Comparison of ENCODE assay signal across 1 cellular context in the genomic region with DNA sequence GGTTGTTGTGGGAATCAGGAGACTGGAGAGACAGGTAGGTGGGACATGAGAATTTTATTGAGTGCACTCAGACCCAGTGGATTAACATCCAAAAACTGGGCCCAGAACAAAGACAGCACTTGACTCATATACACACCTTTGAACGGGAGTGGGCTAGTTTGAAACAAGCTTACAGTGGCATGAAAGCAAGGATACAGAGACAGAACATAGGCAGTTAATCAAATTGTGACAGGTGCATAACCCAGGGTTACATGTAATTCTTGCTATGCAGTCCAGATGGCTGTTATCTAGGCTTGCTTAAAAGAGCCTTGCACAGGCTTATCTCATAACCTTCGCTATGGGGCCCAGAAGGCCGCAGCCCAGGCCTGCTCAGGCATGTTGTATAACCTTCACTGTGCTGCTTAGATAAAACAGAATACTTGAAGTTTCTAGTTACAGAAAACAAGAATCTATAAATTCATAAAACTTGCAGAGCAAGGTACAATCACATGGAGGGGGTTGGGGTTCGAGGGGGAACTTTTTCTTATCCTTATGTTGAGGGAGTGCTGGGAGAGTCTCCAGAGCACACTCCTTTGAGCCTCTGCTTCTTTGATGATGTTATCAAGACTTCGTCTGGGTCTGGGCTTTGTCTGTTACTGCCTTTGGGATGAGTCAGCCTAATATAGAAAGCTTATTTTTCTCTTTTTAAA.
TF ChIP-seq lines count a peak whose summit lies in the region.

No MANE protein-coding gene starts in this region.

TF ChIP-seq in K562, 482 proteins besides CTCF, POLR2A, EP300 and RAD21 (continued from another document and continues in another):
- no peak for TF ChIP-seq ZNF589 (CRISPR knock-in tag; IDR thresholded peaks at IDR 0.05; ENCODE audit: low read depth)
- TF ChIP-seq TBP (optimal IDR thresholded peaks at IDR 0.05; ENCODE audit: low read depth, low read length): no peak
- TF ChIP-seq WHSC1 (IDR thresholded peaks at IDR 0.05; ENCODE audit: low read length): no peak
- TF ChIP-seq, protein P1, sequence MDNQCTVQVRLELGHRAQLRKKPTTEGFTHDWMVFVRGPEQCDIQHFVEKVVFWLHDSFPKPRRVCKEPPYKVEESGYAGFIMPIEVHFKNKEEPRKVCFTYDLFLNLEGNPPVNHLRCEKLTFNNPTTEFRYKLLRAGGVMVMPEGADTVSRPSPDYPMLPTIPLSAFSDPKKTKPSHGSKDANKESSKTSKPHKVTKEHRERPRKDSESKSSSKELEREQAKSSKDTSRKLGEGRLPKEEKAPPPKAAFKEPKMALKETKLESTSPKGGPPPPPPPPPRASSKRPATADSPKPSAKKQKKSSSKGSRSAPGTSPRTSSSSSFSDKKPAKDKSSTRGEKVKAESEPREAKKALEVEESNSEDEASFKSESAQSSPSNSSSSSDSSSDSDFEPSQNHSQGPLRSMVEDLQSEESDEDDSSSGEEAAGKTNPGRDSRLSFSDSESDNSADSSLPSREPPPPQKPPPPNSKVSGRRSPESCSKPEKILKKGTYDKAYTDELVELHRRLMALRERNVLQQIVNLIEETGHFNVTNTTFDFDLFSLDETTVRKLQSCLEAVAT (IDR thresholded peaks at IDR 0.05): no peak
- TF ChIP-seq, protein P2, sequence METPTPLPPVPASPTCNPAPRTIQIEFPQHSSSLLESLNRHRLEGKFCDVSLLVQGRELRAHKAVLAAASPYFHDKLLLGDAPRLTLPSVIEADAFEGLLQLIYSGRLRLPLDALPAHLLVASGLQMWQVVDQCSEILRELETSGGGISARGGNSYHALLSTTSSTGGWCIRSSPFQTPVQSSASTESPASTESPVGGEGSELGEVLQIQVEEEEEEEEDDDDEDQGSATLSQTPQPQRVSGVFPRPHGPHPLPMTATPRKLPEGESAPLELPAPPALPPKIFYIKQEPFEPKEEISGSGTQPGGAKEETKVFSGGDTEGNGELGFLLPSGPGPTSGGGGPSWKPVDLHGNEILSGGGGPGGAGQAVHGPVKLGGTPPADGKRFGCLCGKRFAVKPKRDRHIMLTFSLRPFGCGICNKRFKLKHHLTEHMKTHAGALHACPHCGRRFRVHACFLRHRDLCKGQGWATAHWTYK (CRISPR knock-in tag; IDR thresholded peaks at IDR 0.05): no peak
- TF ChIP-seq ESRRA (IDR thresholded peaks at IDR 0.05; ENCODE audit: borderline replicate concordance, low read depth): no peak
- no peak for TF ChIP-seq ZNF780A (CRISPR knock-in tag; IDR thresholded peaks at IDR 0.05)
- no peak for TF ChIP-seq STAG1 (CRISPR knock-in tag; IDR thresholded peaks at IDR 0.05; ENCODE audit: borderline replicate concordance)
- TF ChIP-seq PHF8 (IDR thresholded peaks at IDR 0.05; ENCODE audit: borderline replicate concordance, low read length): no peak
- TF ChIP-seq SP1 (CRISPR knock-in tag; IDR thresholded peaks at IDR 0.05): 0 out of 2 replicates have a peak, but pooled peaks have one; percentile 38
- no peak for TF ChIP-seq CHD1 (IDR thresholded peaks at IDR 0.05; ENCODE audit: low read length)
- no peak for TF ChIP-seq ZNF77 (CRISPR knock-in tag; IDR thresholded peaks at IDR 0.05)
- TF ChIP-seq, protein P3, sequence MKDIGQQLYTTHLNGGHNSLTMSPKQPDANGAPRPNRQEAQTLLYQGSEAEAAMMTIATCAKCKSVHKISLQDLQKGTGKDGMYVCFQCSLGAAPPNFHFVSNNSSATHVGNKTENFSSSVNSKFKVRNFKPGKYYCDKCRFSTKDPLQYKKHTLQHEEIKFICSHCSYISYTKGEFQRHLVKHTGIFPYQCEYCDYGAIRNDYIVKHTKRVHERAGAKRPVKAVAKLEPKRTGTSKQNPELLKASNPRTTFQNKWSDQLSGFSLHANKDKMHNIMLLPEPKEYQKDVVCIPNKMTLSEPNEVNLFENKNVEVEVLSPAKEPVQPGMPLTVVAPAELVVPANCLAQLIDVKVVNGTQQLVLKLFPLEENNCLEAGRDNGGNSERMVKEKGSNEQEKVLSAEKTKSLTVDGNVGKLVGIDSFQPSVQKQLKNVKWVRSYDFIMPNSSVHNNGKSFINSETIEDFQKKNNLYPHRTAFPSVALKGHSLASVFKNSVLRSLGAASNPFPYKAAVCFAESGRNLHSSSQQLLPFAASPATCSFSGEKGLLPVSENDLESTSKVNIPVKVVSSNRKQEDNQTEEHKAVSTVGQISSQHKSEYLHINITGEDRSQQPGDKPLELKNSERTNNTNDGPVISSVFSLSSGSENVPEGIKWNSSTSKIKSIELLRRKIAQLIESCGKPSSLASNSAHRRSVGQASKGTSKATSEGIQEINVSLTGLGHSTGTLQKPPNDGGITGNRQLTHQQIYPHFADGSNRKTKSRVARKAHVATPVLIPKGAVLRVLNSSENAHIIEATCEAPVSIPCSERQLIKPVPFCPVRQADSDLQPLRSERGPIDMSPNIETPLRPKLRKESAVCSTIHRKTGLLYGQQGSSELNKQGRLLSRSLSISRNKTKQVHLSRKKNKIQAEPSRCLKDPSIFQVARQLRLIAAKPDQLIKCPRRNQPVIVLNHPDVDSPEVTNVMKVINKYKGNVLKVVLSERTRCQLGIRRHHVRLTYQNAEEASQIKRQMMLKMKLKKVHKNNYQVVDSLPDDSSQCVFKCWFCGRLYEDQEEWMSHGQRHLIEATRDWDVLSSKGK (CRISPR knock-in tag; IDR thresholded peaks at IDR 0.05): no peak
- TF ChIP-seq, protein P4, sequence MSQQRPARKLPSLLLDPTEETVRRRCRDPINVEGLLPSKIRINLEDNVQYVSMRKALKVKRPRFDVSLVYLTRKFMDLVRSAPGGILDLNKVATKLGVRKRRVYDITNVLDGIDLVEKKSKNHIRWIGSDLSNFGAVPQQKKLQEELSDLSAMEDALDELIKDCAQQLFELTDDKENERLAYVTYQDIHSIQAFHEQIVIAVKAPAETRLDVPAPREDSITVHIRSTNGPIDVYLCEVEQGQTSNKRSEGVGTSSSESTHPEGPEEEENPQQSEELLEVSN (IDR thresholded peaks at IDR 0.05; ENCODE audit: borderline replicate concordance in 1 of 2, extremely low read depth in 1 of 2, insufficient read depth in 1 of 2, insufficient read length in 1 of 2, low read depth in 1 of 2, low read length in 1 of 2, poor library complexity in 1 of 2, severe bottlenecking in 1 of 2): peak in 1 of 2 experiments; percentile 39
- TF ChIP-seq ZNF717 (CRISPR knock-in tag; IDR thresholded peaks at IDR 0.05): no peak
- TF ChIP-seq ZNF197 (CRISPR knock-in tag; IDR thresholded peaks at IDR 0.05; ENCODE audit: low read depth): no peak
- no peak for TF ChIP-seq ZNF696 (CRISPR knock-in tag; conservative IDR thresholded peaks at IDR 0.05)
- TF ChIP-seq SAP30 (IDR thresholded peaks at IDR 0.05; ENCODE audit: borderline replicate concordance, insufficient read depth, low read depth, low read length, poor library complexity, severe bottlenecking): no peak
- TF ChIP-seq CAMTA2 (CRISPR knock-in tag; conservative IDR thresholded peaks at IDR 0.05): no peak
- no peak for TF ChIP-seq SRF (CRISPR knock-in tag; IDR thresholded peaks at IDR 0.05)
- TF ChIP-seq RBM34 (IDR thresholded peaks at IDR 0.05; ENCODE audit: borderline replicate concordance, insufficient read depth, low read length): no peak
- TF ChIP-seq HMG20B (CRISPR knock-in tag; IDR thresholded peaks at IDR 0.05): no peak
- TF ChIP-seq TRIM24 (IDR thresholded peaks at IDR 0.05): peak; percentile 92 to 94
- TF ChIP-seq TAF7 (tag; IDR thresholded peaks at IDR 0.05): no peak
- TF ChIP-seq POLR3A (IDR thresholded peaks at IDR 0.05; ENCODE audit: borderline replicate concordance, extremely low read depth, insufficient read depth, insufficient read length): no peak
- TF ChIP-seq MXI1 (IDR thresholded peaks at IDR 0.05; ENCODE audit: low read depth, low read length): no peak
- TF ChIP-seq ZNF282 (CRISPR knock-in tag; IDR thresholded peaks at IDR 0.05): no peak
- TF ChIP-seq CHD2 (IDR thresholded peaks at IDR 0.05; ENCODE audit: low read depth, low read length): no peak
- no peak for TF ChIP-seq SREBF1 (IDR thresholded peaks at IDR 0.05; ENCODE audit: borderline replicate concordance, low read depth, low read length)
- TF ChIP-seq ZNF551 (CRISPR knock-in tag; IDR thresholded peaks at IDR 0.05): no peak
- TF ChIP-seq ZFX (CRISPR knock-in tag; IDR thresholded peaks at IDR 0.05): peak; percentile 94
- TF ChIP-seq, protein P5, sequence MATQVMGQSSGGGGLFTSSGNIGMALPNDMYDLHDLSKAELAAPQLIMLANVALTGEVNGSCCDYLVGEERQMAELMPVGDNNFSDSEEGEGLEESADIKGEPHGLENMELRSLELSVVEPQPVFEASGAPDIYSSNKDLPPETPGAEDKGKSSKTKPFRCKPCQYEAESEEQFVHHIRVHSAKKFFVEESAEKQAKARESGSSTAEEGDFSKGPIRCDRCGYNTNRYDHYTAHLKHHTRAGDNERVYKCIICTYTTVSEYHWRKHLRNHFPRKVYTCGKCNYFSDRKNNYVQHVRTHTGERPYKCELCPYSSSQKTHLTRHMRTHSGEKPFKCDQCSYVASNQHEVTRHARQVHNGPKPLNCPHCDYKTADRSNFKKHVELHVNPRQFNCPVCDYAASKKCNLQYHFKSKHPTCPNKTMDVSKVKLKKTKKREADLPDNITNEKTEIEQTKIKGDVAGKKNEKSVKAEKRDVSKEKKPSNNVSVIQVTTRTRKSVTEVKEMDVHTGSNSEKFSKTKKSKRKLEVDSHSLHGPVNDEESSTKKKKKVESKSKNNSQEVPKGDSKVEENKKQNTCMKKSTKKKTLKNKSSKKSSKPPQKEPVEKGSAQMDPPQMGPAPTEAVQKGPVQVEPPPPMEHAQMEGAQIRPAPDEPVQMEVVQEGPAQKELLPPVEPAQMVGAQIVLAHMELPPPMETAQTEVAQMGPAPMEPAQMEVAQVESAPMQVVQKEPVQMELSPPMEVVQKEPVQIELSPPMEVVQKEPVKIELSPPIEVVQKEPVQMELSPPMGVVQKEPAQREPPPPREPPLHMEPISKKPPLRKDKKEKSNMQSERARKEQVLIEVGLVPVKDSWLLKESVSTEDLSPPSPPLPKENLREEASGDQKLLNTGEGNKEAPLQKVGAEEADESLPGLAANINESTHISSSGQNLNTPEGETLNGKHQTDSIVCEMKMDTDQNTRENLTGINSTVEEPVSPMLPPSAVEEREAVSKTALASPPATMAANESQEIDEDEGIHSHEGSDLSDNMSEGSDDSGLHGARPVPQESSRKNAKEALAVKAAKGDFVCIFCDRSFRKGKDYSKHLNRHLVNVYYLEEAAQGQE (CRISPR knock-in tag; IDR thresholded peaks at IDR 0.05; ENCODE audit: low read depth): no peak
- no peak for TF ChIP-seq ZNF57 (CRISPR knock-in tag; IDR thresholded peaks at IDR 0.05)
- no peak for TF ChIP-seq ETV5 (CRISPR knock-in tag; IDR thresholded peaks at IDR 0.05; ENCODE audit: low read depth)
- no peak for TF ChIP-seq SMAD2 (IDR thresholded peaks at IDR 0.05; ENCODE audit: low read depth, low read length)
- no peak for TF ChIP-seq PHTF2 (CRISPR knock-in tag; IDR thresholded peaks at IDR 0.05)
- TF ChIP-seq, protein P6, sequence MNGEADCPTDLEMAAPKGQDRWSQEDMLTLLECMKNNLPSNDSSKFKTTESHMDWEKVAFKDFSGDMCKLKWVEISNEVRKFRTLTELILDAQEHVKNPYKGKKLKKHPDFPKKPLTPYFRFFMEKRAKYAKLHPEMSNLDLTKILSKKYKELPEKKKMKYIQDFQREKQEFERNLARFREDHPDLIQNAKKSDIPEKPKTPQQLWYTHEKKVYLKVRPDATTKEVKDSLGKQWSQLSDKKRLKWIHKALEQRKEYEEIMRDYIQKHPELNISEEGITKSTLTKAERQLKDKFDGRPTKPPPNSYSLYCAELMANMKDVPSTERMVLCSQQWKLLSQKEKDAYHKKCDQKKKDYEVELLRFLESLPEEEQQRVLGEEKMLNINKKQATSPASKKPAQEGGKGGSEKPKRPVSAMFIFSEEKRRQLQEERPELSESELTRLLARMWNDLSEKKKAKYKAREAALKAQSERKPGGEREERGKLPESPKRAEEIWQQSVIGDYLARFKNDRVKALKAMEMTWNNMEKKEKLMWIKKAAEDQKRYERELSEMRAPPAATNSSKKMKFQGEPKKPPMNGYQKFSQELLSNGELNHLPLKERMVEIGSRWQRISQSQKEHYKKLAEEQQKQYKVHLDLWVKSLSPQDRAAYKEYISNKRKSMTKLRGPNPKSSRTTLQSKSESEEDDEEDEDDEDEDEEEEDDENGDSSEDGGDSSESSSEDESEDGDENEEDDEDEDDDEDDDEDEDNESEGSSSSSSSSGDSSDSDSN (IDR thresholded peaks at IDR 0.05; ENCODE audit: borderline replicate concordance in 1 of 2, low read depth in 2 of 2, low read length in 2 of 2): no peak
- TF ChIP-seq FIP1L1 (IDR thresholded peaks at IDR 0.05; ENCODE audit: low read depth, low read length, poor library complexity, severe bottlenecking): no peak
- no peak for TF ChIP-seq PYGO2 (tag; IDR thresholded peaks at IDR 0.05)
- TF ChIP-seq STAT5A (IDR thresholded peaks at IDR 0.05; ENCODE audit: borderline replicate concordance, low read length): peak; percentile 71
- TF ChIP-seq ZKSCAN1 (IDR thresholded peaks at IDR 0.05; ENCODE audit: low read depth, low read length): no peak
- peak; percentile 98 for TF ChIP-seq MEIS2 (IDR thresholded peaks at IDR 0.05; ENCODE audit: partially characterized antibody)
- TF ChIP-seq, protein P7, sequence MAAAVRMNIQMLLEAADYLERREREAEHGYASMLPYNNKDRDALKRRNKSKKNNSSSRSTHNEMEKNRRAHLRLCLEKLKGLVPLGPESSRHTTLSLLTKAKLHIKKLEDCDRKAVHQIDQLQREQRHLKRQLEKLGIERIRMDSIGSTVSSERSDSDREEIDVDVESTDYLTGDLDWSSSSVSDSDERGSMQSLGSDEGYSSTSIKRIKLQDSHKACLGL (CRISPR knock-in tag; IDR thresholded peaks at IDR 0.05; ENCODE audit: borderline replicate concordance, poor library complexity, severe bottlenecking): no peak
- TF ChIP-seq CBFA2T3 (IDR thresholded peaks at IDR 0.05): peak; percentile 97
- TF ChIP-seq DMBX1 (CRISPR knock-in tag; IDR thresholded peaks at IDR 0.05; ENCODE audit: borderline replicate concordance): peak; percentile 87
- TF ChIP-seq ZNF764 (CRISPR knock-in tag; IDR thresholded peaks at IDR 0.05; ENCODE audit: low read depth): no peak
- no peak for TF ChIP-seq ELF2 (CRISPR knock-in tag; IDR thresholded peaks at IDR 0.05)
- TF ChIP-seq, protein P8, sequence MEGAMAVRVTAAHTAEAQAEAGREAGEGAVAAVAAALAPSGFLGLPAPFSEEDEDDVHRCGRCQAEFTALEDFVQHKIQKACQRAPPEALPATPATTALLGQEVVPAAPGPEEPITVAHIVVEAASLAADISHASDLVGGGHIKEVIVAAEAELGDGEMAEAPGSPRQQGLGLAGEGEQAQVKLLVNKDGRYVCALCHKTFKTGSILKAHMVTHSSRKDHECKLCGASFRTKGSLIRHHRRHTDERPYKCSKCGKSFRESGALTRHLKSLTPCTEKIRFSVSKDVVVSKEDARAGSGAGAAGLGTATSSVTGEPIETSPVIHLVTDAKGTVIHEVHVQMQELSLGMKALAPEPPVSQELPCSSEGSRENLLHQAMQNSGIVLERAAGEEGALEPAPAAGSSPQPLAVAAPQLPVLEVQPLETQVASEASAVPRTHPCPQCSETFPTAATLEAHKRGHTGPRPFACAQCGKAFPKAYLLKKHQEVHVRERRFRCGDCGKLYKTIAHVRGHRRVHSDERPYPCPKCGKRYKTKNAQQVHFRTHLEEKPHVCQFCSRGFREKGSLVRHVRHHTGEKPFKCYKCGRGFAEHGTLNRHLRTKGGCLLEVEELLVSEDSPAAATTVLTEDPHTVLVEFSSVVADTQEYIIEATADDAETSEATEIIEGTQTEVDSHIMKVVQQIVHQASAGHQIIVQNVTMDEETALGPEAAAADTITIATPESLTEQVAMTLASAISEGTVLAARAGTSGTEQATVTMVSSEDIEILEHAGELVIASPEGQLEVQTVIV (CRISPR knock-in tag; IDR thresholded peaks at IDR 0.05; ENCODE audit: borderline replicate concordance): no peak
- TF ChIP-seq PML (IDR thresholded peaks at IDR 0.05; ENCODE audit: low read length): peak; percentile 67
